20 cellular contexts compared by ENCODE assay signal in genomic region chr5:125815-126214, GRCh38. TPM values are rescaled to one million over a fixed set of nuclear protein-coding genes. Genes with fewer than 3 reads are reported as not detected.
DNase-seq lines count a peak whose midpoint lies in the region; ATAC-seq, FAIRE-seq and TF ChIP-seq lines count a peak whose summit lies in the region.
"Had no signal": no experiment of that assay in that cellular context is flagged by ENCODE, and none has a peak within 500 bp of the region (broad histone marks: within the 10 kb centered on the region; RNA-seq: fewer than 3 reads in every experiment).

No MANE protein-coding gene starts in this region.

- H2AFZ ChIP-seq in H9 (ENCODE audit: low read length) (no peak overlapping the region), H1 (ENCODE audit: low read length) (no peak overlapping the region), trophoblast cell (ENCODE audit: insufficient read depth, low read length, poor library complexity) (no peak overlapping the region)
- H2AFZ ChIP-seq: GM23248 had no signal

- no peaks in the 10 kb centered on the region for H3K27me3 ChIP-seq in H9 (ENCODE audit: insufficient read depth, low read length)
- H3K27me3 ChIP-seq in H1 (replicated peaks in 1 of 4; ENCODE audit: control insufficient read depth in 3 of 4, extremely low read depth in 1 of 4, insufficient read depth in 3 of 4, low read length in 3 of 4), result no peaks in the 10 kb centered on the region
- H3K27me3 ChIP-seq in trophoblast cell (ENCODE audit: insufficient read depth, low read length), result no peaks in the 10 kb centered on the region
- H3K27me3 ChIP-seq in left ventricle myocardium inferior (ENCODE audit: low read depth), result peaks cover 38% of the 10 kb centered on the region
- H3K27me3 ChIP-seq: BLaER1 had no signal

- H2BK12ac ChIP-seq in H9 (ENCODE audit: insufficient read length, low read depth, low read length), result no peak overlapping the region
- no peak overlapping the region for H2BK12ac ChIP-seq in H1 (ENCODE audit: low read depth, low read length)
- no peak overlapping the region for H2BK12ac ChIP-seq in trophoblast cell (ENCODE audit: low read length)

- no peak overlapping the region for H3K9ac ChIP-seq in H9 (ENCODE audit: extremely low read depth, insufficient read length, low read length)
- H3K9ac ChIP-seq in H1 (replicated peaks in 1 of 4; ENCODE audit: extremely low read depth in 1 of 4, low read depth in 3 of 4, low read length in 3 of 4), result no peak overlapping the region
- H3K9ac ChIP-seq in trophoblast cell (ENCODE audit: low read length), result no peak overlapping the region
- H3K9ac ChIP-seq: BLaER1, GM23248 had no signal

- TF ChIP-seq EP300 in H1 (IDR thresholded peaks at IDR 0.05; ENCODE audit: borderline replicate concordance in 1 of 2, low read depth in 2 of 2, low read length in 2 of 2), result no peak

- H3K4me3 Mint-ChIP-seq in H9, result peak overlapping the region in 1 of 2 experiments; percentile 8; a peak in 1 of 5 replicates
- H3K4me3 Mint-ChIP-seq: CD8-positive, alpha-beta memory T cell; HFFc6; IgD-negative memory B cell had no signal

- H4K12ac ChIP-seq in trophoblast cell (ENCODE audit: low read depth, low read length), result no peak overlapping the region

- peak overlapping the region in 2 of 3 experiments; percentile 77 to 81; a peak in 3 of 7 replicates for H3K27ac Mint-ChIP-seq in H9
- H3K27ac Mint-ChIP-seq: CD8-positive, alpha-beta memory T cell; HFFc6; IgD-negative memory B cell had no signal

- peaks cover 2% of the 10 kb centered on the region for H3K79me1 ChIP-seq in H9 (ENCODE audit: insufficient read depth, low read depth, low read length, poor library complexity, severe bottlenecking)
- no peaks in the 10 kb centered on the region for H3K79me1 ChIP-seq in H1 (ENCODE audit: low read depth, low read length)
- peaks cover 2% of the 10 kb centered on the region for H3K79me1 ChIP-seq in trophoblast cell (ENCODE audit: low read length)

- peak overlapping the region in 1 of 4 experiments; percentile 21; a peak in 1 of 8 replicates for H3K4me3 ChIP-seq in H1 (ENCODE audit: extremely low read depth in 1 of 4, insufficient read depth in 2 of 4, low read depth in 3 of 4, low read length in 4 of 4)
- no peak overlapping the region for H3K4me3 ChIP-seq in trophoblast cell (ENCODE audit: low read depth, low read length)
- no peak overlapping the region for H3K4me3 ChIP-seq in left ventricle myocardium inferior
- H3K4me3 ChIP-seq: GM23248, HAP-1 had no signal

- no peaks in the 10 kb centered on the region for H3K23me2 ChIP-seq in H9 (ENCODE audit: insufficient read length, low read depth, low read length, poor library complexity, severe bottlenecking)
- no peaks in the 10 kb centered on the region for H3K23me2 ChIP-seq in H1 (ENCODE audit: low read depth, low read length)

- H3K4me1 ChIP-seq in H9 (ENCODE audit: insufficient read depth, low read length), result peaks cover 25% of the 10 kb centered on the region
- H3K4me1 ChIP-seq in H1 (replicated peaks in 1 of 4; ENCODE audit: control insufficient read depth in 3 of 4, insufficient read depth in 4 of 4, low read length in 3 of 4), result peaks cover 0 to 22% (median 9%) of the 10 kb centered on the region in 4 experiments; a peak in 4 of 7 replicates
- peaks cover 11 to 20% of the 10 kb centered on the region in 2 experiments for H3K4me1 ChIP-seq in trophoblast cell (ENCODE audit: control insufficient read depth in 1 of 2, insufficient read depth in 2 of 2, low read length in 2 of 2)
- H3K4me1 ChIP-seq in left ventricle myocardium inferior, result no peaks in the 10 kb centered on the region

- peak overlapping the region; percentile 83 for H2BK20ac ChIP-seq in H9 (ENCODE audit: low read depth, low read length, poor library complexity, severe bottlenecking)
- H2BK20ac ChIP-seq in H1 (ENCODE audit: low read length), result no peak overlapping the region

- H2AK5ac ChIP-seq in H9 (ENCODE audit: insufficient read length, low read length) (no peak overlapping the region), H1 (ENCODE audit: low read depth, low read length) (no peak overlapping the region), trophoblast cell (ENCODE audit: low read length) (no peak overlapping the region)

- H4K5ac ChIP-seq in H9 (ENCODE audit: insufficient read length, low read depth, low read length), result no peak overlapping the region
- H4K5ac ChIP-seq in H1 (ENCODE audit: insufficient read length, low read depth, low read length), result peak overlapping the region; percentile 29

- FAIRE-seq in H1 (lab: Jason Lieb, UNC) (peak; percentile 24), GM12891 (lab: Jason Lieb, UNC) (no peak)

- H3K4me2 ChIP-seq in H9 (ENCODE audit: insufficient read depth, insufficient read length, low read length) (no peak overlapping the region), H1 (ENCODE audit: insufficient read depth in 1 of 2, low read depth in 2 of 2, low read length in 2 of 2) (no peak overlapping the region), trophoblast cell (ENCODE audit: low read length) (no peak overlapping the region)
- H3K4me2 ChIP-seq: BLaER1 had no signal

- CTCF ChIA-PET in H1 (lab: Charles Lee; ENCODE audit: partially characterized antibody), result no interaction called here

- intact Hi-C loops in left ventricle myocardium inferior (cut with micrococcal nuclease), result no loop called here

- no peak overlapping the region for H3K4ac ChIP-seq in H9 (ENCODE audit: low read depth, low read length)
- H3K4ac ChIP-seq in H1 (replicated peaks; ENCODE audit: insufficient read length, low read depth, low read length), result no peak overlapping the region
- peak overlapping the region; percentile 55 for H3K4ac ChIP-seq in trophoblast cell (ENCODE audit: low read depth, low read length)

- H3K23ac ChIP-seq in H9 (ENCODE audit: insufficient read length, low read depth, low read length), result no peak overlapping the region
- H3K23ac ChIP-seq in H1 (ENCODE audit: insufficient read length), result no peak overlapping the region
- H3K23ac ChIP-seq in trophoblast cell (ENCODE audit: low read length), result no peak overlapping the region

- H2BK5ac ChIP-seq in H9 (ENCODE audit: insufficient read length, low read length), result no peak overlapping the region
- no peak overlapping the region for H2BK5ac ChIP-seq in H1 (ENCODE audit: low read depth, low read length)
- no peak overlapping the region for H2BK5ac ChIP-seq in trophoblast cell (ENCODE audit: low read depth, low read length, poor library complexity)

- peaks cover 50 to 51% of the 10 kb centered on the region in 2 experiments for H3K4me1 Mint-ChIP-seq in H9
- H3K4me1 Mint-ChIP-seq: CD8-positive, alpha-beta memory T cell; IgD-negative memory B cell had no signal

- peaks cover 5% of the 10 kb centered on the region for H3K9me3 ChIP-seq in H9 (ENCODE audit: control insufficient read depth, low read depth, low read length)
- H3K9me3 ChIP-seq in H1 (ENCODE audit: insufficient read depth in 2 of 2, low read depth in 1 of 2, low read length in 1 of 2), result peaks cover 4 to 10% of the 10 kb centered on the region in 2 experiments; a peak in 3 of 4 replicates
- H3K9me3 ChIP-seq in trophoblast cell (ENCODE audit: insufficient read depth, low read depth, low read length), result no peaks in the 10 kb centered on the region
- H3K9me3 ChIP-seq in left ventricle myocardium inferior (replicated peaks), result peaks cover 47% of the 10 kb centered on the region

- TF ChIP-seq POLR2A in H1 (IDR thresholded peaks at IDR 0.05; ENCODE audit: control extremely low read depth in 1 of 2, low read depth in 2 of 2, low read length in 2 of 2) (no peak), GM12891 (IDR thresholded peaks at IDR 0.05; ENCODE audit: low read depth, low read length) (no peak)

- no peaks in the 10 kb centered on the region for H3K27me3 Mint-ChIP-seq in H9 (ENCODE audit: low read depth)

- peak overlapping the region; percentile 40 for H3K27ac ChIP-seq in H9 (ENCODE audit: insufficient read length, low read depth, low read length)
- H3K27ac ChIP-seq in H1 (ENCODE audit: low read depth, low read length), result no peak overlapping the region; the same call in 1 of the 2 replicates
- H3K27ac ChIP-seq in trophoblast cell (ENCODE audit: low read depth, low read length), result no peak overlapping the region
- no peak overlapping the region for H3K27ac ChIP-seq in left ventricle myocardium inferior (replicated peaks)
- H3K27ac ChIP-seq: BLaER1, GM23248, HL-60 had no signal

- no peak overlapping the region for H3T11ph ChIP-seq in H9 (ENCODE audit: low read length)

- no peak for ATAC-seq in HG03469 (IDR thresholded peaks at IDR 0.05; ENCODE audit: unreplicated experiment)

- H4K91ac ChIP-seq in H9 (ENCODE audit: insufficient read length, low read depth, low read length) (no peak overlapping the region), H1 (replicated peaks; ENCODE audit: insufficient read length, low read length) (no peak overlapping the region), trophoblast cell (ENCODE audit: low read depth, low read length) (no peak overlapping the region)

- no peak for DNase-seq in H9
- peak; percentile 22 for DNase-seq in M059J (ENCODE audit: low read depth)
- no peak for DNase-seq in H1 (ENCODE audit: low read depth in 1 of 2, low spot score in 2 of 2)
- no peak for DNase-seq in trophoblast cell
- no peak for DNase-seq in GM12891 (ENCODE audit: insufficient read length, low spot score)
- no peak for DNase-seq in left ventricle myocardium inferior
- DNase-seq: 8988T; AML-193; Caco-2; CD8-positive, alpha-beta memory T cell; DND-41; GDM1; GM23248; HFFc6; KG1 had no signal

- H4K20me1 ChIP-seq in H9 (ENCODE audit: control insufficient read depth, insufficient read depth, insufficient read length) (no peaks in the 10 kb centered on the region), H1 (replicated peaks in 1 of 2; ENCODE audit: control insufficient read depth in 1 of 2, insufficient read depth in 2 of 2, low read length in 2 of 2) (no peaks in the 10 kb centered on the region)

- POLR2A ChIA-PET in H1 (lab: Charles Lee; ENCODE audit: partially characterized antibody), result interaction anchor here (0.7 to 2.9 kb wide), 8 partner anchors 10 to 44 kb away, joined by 3 to 14 read pairs (median 4); partner anchors contain the start of gene PLEKHG4B

- H2BK120ac ChIP-seq in H9 (ENCODE audit: low read depth, low read length, poor library complexity, severe bottlenecking) (no peak overlapping the region), H1 (replicated peaks; ENCODE audit: low read depth, low read length) (no peak overlapping the region), trophoblast cell (ENCODE audit: insufficient read depth, low read length, poor library complexity) (no peak overlapping the region)

- no CpG with 5 or more reads among the region's 1 CpG for WGBS in H9 (ENCODE audit: extremely low coverage, insufficient read length, low lambda C conversion rate)
- 72% methylated on average over 1 of the region's 1 CpG; no CpG with 5 or more reads in 1 of the 2 experiments for whole genome bisulfite sequencing in H1 (ENCODE audit: extremely low coverage in 1 of 2, insufficient coverage in 1 of 2, insufficient read length in 1 of 2, insufficient replicate concordance in 2 of 2, low coverage in 1 of 2, low lambda C conversion rate in 2 of 2, missing lambda C conversion rate in 1 of 2), 2 experiments
- WGBS in trophoblast cell (ENCODE audit: extremely low coverage, insufficient coverage, insufficient read length), result no CpG with 5 or more reads among the region's 1 CpG

- H3K18ac ChIP-seq in H9 (ENCODE audit: insufficient read length, low read depth, low read length), result no peak overlapping the region
- H3K18ac ChIP-seq in H1 (ENCODE audit: extremely low read depth, low read length), result 0 out of 2 replicates have a peak overlapping the region, but pooled peaks have one; percentile 38
- no peak overlapping the region for H3K18ac ChIP-seq in trophoblast cell (ENCODE audit: low read length)

- H2BK15ac ChIP-seq in H9 (ENCODE audit: low read depth, low read length) (no peak overlapping the region), H1 (ENCODE audit: low read length) (no peak overlapping the region)

- no peak overlapping the region for H3K14ac ChIP-seq in H9 (ENCODE audit: insufficient read depth, low read length)
- no peak overlapping the region for H3K14ac ChIP-seq in H1 (ENCODE audit: insufficient read length)
- no peak overlapping the region for H3K14ac ChIP-seq in trophoblast cell (ENCODE audit: low read length)

- peaks cover 69 to 85% (median 73%) of the 10 kb centered on the region in 3 experiments for H3K36me3 Mint-ChIP-seq in H9 (ENCODE audit: insufficient read depth in 1 of 3, low read depth in 3 of 3)
- H3K36me3 Mint-ChIP-seq: CD8-positive, alpha-beta memory T cell had no signal

- no peak overlapping the region for H4K8ac ChIP-seq in H9 (replicated peaks; ENCODE audit: insufficient read length, low read depth, low read length)
- H4K8ac ChIP-seq in H1 (ENCODE audit: extremely low read depth, insufficient read depth, low read length), result no peak overlapping the region
- H4K8ac ChIP-seq in trophoblast cell (ENCODE audit: low read depth, low read length), result no peak overlapping the region

- H3K56ac ChIP-seq in H9 (ENCODE audit: insufficient read length, low read depth, low read length) (no peak overlapping the region), H1 (replicated peaks; ENCODE audit: insufficient read length, low read depth, low read length) (no peak overlapping the region)

- TF ChIP-seq CTCF in H9 (conservative IDR thresholded peaks at IDR 0.05), result no peak
- TF ChIP-seq CTCF in H1 (IDR thresholded peaks at IDR 0.05; ENCODE audit: control extremely low read depth in 1 of 3, insufficient read depth in 1 of 3, low read depth in 1 of 3, low read length in 3 of 3), result no peak
- TF ChIP-seq CTCF in left ventricle myocardium inferior (IDR thresholded peaks at IDR 0.05; ENCODE audit: borderline replicate concordance), result no peak

- no peaks in the 10 kb centered on the region for H3K79me2 ChIP-seq in H9 (ENCODE audit: insufficient read depth, low read length)
- H3K79me2 ChIP-seq in H1 (ENCODE audit: control insufficient read depth in 1 of 2, insufficient read depth in 2 of 2, low read length in 2 of 2), result peaks cover 0 to 34% of the 10 kb centered on the region in 2 experiments; a peak in 2 of 4 replicates
- H3K79me2 ChIP-seq in trophoblast cell (ENCODE audit: control insufficient read depth, insufficient read depth, low read length, poor library complexity), result peaks cover 7% of the 10 kb centered on the region

- peaks cover 44% of the 10 kb centered on the region in 2 experiments for H3K9me3 Mint-ChIP-seq in H9

- peaks cover 0 to 27% (median 7%) of the 10 kb centered on the region in 4 experiments; a peak in 3 of 8 replicates for H3K36me3 ChIP-seq in H1 (ENCODE audit: control insufficient read depth in 2 of 4, insufficient read depth in 4 of 4, low read length in 3 of 4)
- peaks cover 9 to 12% of the 10 kb centered on the region in 2 experiments for H3K36me3 ChIP-seq in trophoblast cell (ENCODE audit: control insufficient read depth in 1 of 2, insufficient read depth in 2 of 2, low read length in 2 of 2)
- no peaks in the 10 kb centered on the region for H3K36me3 ChIP-seq in left ventricle myocardium inferior

- TF ChIP-seq RAD21 in H1 (IDR thresholded peaks at IDR 0.05 in 1 of 2, conservative IDR thresholded peaks at IDR 0.05 in 1 of 2; ENCODE audit: low read depth in 2 of 2, low read length in 2 of 2), result no peak

RNA-seq across cellular contexts. Expression of gene PLEKHG4B, which starts 33.8 kb away (rescaled TPM):
- total RNA-seq in H9 (2021), result 41.9 and 44.3 TPM in 2 replicates
- total RNA-seq in M059J (2014; rRNA removed; shearing (Covaris generic)), result 5.7 and 9.9 TPM in 2 replicates
- total RNA-seq in H1 (2021; fragmentation: NEBNext Ultra II Directional; extraction: Animal tissue kit (Norgen Biotek cat#: 25700)), result 42.9 and 43.6 TPM in 2 replicates
- polyA plus RNA-seq in H1 (2011; rRNA removed), result 31.1 and 35.1 TPM in 2 replicates
- polyA plus RNA-seq in H1 (2011; cell fraction: cytosol; rRNA removed), result 27.6 TPM
- polyA plus RNA-seq in H1 (2011; cell fraction: nucleus; rRNA removed), result 88.3 TPM
- 26.7 to 37.9 TPM (median 36.4 TPM) in 4 replicates for polyA plus RNA-seq in H1 (2012, experiment 1 of 2)
- polyA plus RNA-seq in H1 (2012, experiment 2 of 2), result 21.7 TPM
- polyA plus RNA-seq in H1 (2013, experiment 1 of 2), result 30.4 TPM
- polyA plus RNA-seq in H1 (2013, experiment 2 of 2), result 26.1 TPM
- polyA minus RNA-seq in H1 (2011; rRNA and poly(A)+ RNA removed), result 22.7 and 25.5 TPM in 2 replicates
- 19.9 TPM for polyA minus RNA-seq in H1 (2011; cell fraction: cytosol; rRNA and poly(A)+ RNA removed)
- 28.8 TPM for polyA minus RNA-seq in H1 (2011; cell fraction: nucleus; rRNA and poly(A)+ RNA removed)
- polyA plus RNA-seq in trophoblast cell (2013), result 36.7 and 38.3 TPM in 2 replicates
- polyA plus RNA-seq in GM12891 (2012; ENCODE audit: low read depth, missing spikeins), result not detected
- not detected for total RNA-seq in left ventricle myocardium inferior
- total RNA-seq: CD8-positive, alpha-beta memory T cell; GM23248 had no signal
- polyA plus RNA-seq: CD8-positive, alpha-beta memory T cell; GM23248; IgD-negative memory B cell had no signal
